Comparison of ENCODE assay signal across 14 cellular contexts in genomic region chr2:201933792-201934229, GRCh38.
A peak's percentile ranks its signal among the peaks of the same experiment; 100 is the strongest.
DNase-seq lines count a peak whose midpoint lies in the region; ATAC-seq and TF ChIP-seq lines count a peak whose summit lies in the region.
"Had no signal": no experiment of that assay in that cellular context is flagged by ENCODE, and none has a peak within 500 bp of the region (broad histone marks: within the 10 kb centered on the region; RNA-seq: fewer than 3 reads in every experiment).

No MANE protein-coding gene starts in this region.

- peak; percentile 70 for ATAC-seq in SK-N-SH treated with all-trans-retinoic acid at 6 μM for 48 hours
- ATAC-seq in HG03565 (IDR thresholded peaks at IDR 0.05; ENCODE audit: unreplicated experiment): no peak
- ATAC-seq: activated CD8-positive, alpha-beta T cell treated with anti-CD3 and anti-CD28 coated beads for 36 hours had no signal

- H3K4me1 ChIP-seq in skeletal muscle satellite cell (ENCODE audit: control insufficient read depth, insufficient read depth, low read length): peaks cover 25% of the 10 kb centered on the region

- H3K27me3 ChIP-seq in skeletal muscle satellite cell (ENCODE audit: control insufficient read depth, insufficient read depth, low read length): no peaks in the 10 kb centered on the region

- no peaks in the 10 kb centered on the region for H3K36me3 ChIP-seq in skeletal muscle satellite cell (ENCODE audit: insufficient read depth, low read length)
- H3K36me3 ChIP-seq: neutrophil had no signal

- peak overlapping the region; percentile 51 for H3K4me2 ChIP-seq in skeletal muscle satellite cell (ENCODE audit: low read length)

- H3K4me3 ChIP-seq in fibroblast of mammary gland (ENCODE audit: control insufficient read depth, low read depth, low read length) (no peak overlapping the region), skeletal muscle satellite cell (ENCODE audit: low read length) (peak overlapping the region; percentile 0)

- no peak for TF ChIP-seq CTCF in fibroblast of mammary gland (conservative IDR thresholded peaks at IDR 0.05; ENCODE audit: control insufficient read depth, insufficient read depth, low read depth, low read length)

- no peaks in the 10 kb centered on the region for H3K9me3 ChIP-seq in skeletal muscle satellite cell (replicated peaks; ENCODE audit: low read length)
- H3K9me3 ChIP-seq: neutrophil had no signal

- H3K9ac ChIP-seq in skeletal muscle satellite cell (ENCODE audit: low read depth, low read length): peak overlapping the region; percentile 24

- DNase-seq in NCI-H82 (lab: John Stamatoyannopoulos, UW) (peak; percentile 55), NCI-H82 treated with DMSO at 0.1 percent for 48 hours (lab: John Stamatoyannopoulos, UW; ENCODE audit: unreplicated experiment) (no peak), fibroblast of mammary gland (ENCODE audit: low read depth) (peak; percentile 29), activated T-cell treated with anti-CD3 and anti-CD28 coated beads for 4 hours (no peak), NCI-H2196 (lab: John Stamatoyannopoulos, UW; ENCODE audit: unreplicated experiment) (no peak)
- DNase-seq: activated CD8-positive, alpha-beta T cell treated with anti-CD3 and anti-CD28 coated beads for 36 hours; activated effector memory CD4-positive, alpha-beta T cell treated with Interleukin-2 at 50 U/mL for 16 hours; left cardiac atrium; NCI-H1105; stimulated activated CD4-positive, alpha-beta T cell treated with anti-CD3 and anti-CD28 coated beads, Interleukin-15, amount 100 ng/mL, for 24 hours had no signal

TF ChIP-seq in SK-N-SH treated with all-trans-retinoic acid at 6 μM for 48 hours, 23 proteins besides CTCF, POLR2A, EP300 and RAD21:
- TF ChIP-seq CSDC2 (CRISPR knock-in tag; IDR thresholded peaks at IDR 0.05) (no peak), OSR1 (CRISPR knock-in tag; IDR thresholded peaks at IDR 0.05) (no peak), TOX (CRISPR knock-in tag; IDR thresholded peaks at IDR 0.05; ENCODE audit: borderline replicate concordance) (no peak), POU6F1 (CRISPR knock-in tag; IDR thresholded peaks at IDR 0.05; ENCODE audit: borderline replicate concordance, low read depth) (no peak), ZNF8 (CRISPR knock-in tag; IDR thresholded peaks at IDR 0.05) (no peak)

Comparison
In these comparisons a context has a peak if more than half of its experiments do, and no peak if none do; other contexts are left out.
1. DNase-seq: peak in NCI-H82 (single experiment) and fibroblast of mammary gland (single experiment); none in NCI-H82 treated with DMSO at 0.1 percent for 48 hours (single experiment), activated T-cell treated with anti-CD3 and anti-CD28 coated beads for 4 hours (single experiment) and NCI-H2196 (single experiment).